ENCODE assay signal across 1 cellular context in genomic region chr5:114055810-114056476, GRCh38.
TF ChIP-seq lines count a peak whose summit lies in the region.

No MANE protein-coding gene starts in this region.

TF ChIP-seq in endothelial cell of umbilical vein, 7 proteins besides CTCF, POLR2A, EP300 and RAD21:
- TF ChIP-seq EZH2 (IDR thresholded peaks at IDR 0.05; ENCODE audit: borderline replicate concordance, low read depth, low read length, severe bottlenecking) (peak; percentile 43), POLR2AphosphoS5 (IDR thresholded peaks at IDR 0.05; ENCODE audit: insufficient read depth, low read depth, low read length) (no peak), MYC (IDR thresholded peaks at IDR 0.05; ENCODE audit: low read depth, low read length) (no peak)
